In the genomic region with DNA sequence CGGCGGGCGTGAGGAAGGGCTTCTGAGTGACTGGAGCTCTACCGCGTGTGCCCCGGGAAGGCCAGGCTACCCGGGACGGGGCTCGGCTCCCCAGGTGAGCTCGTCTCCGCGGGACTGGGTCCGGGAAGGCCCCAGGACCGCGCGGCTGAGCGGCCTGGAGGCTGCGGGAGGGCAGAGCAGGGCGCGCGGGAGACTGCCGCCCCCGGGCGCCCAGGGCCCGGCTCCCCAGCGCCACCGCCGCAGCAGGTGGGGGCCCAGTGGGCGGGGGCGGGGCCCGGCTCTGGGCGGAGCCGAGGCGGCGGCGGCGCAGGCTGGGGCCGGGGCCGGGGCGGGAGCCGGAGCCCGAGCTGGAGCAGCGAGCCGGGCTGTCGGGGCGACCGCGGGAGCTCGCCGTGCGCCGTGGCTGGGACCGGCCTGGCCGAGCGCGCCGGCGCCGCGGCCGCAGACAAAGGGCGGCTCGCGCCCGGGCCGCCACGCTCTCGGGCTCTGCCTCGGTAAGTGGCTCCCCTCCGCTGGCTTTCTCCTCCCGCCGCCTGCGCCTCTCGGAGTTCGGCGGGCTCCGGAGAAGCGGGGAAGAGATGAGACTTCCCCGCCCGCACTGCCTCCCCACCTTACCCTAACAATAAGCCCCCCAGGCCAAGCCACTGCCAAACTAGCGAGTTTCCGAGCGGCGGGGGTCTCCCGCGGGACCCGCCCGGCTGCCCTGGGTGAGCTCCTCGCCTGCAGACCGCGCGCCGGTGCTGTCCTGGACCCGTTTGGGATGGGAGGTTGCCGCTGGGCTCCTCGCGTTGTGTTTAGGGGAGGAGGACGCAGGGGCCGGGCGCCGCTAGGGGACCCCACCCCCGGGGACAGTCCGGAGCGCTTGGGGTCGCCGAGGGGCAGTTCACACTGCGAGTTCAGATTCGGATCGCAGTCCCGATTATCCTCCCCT, we compare ENCODE assay signal across 8 cellular contexts. TPM values are rescaled to one million over a fixed set of nuclear protein-coding genes. Genes with fewer than 3 reads are reported as not detected.
A peak's percentile ranks its signal among the peaks of the same experiment; 100 is the strongest.
DNase-seq lines count a peak whose midpoint lies in the region; ATAC-seq and TF ChIP-seq lines count a peak whose summit lies in the region.

A gene (plus strand): TSS at position 338 of the 931 bp plus-strand sequence. CDS start 103,872 bp downstream, outside the sequence.

- H3K79me2 ChIP-seq in osteoblast (ENCODE audit: insufficient read depth, low read length): no peaks in the 10 kb centered on the region

- no peak within 1 kb of the TSS for H3K27ac ChIP-seq in osteoblast (ENCODE audit: low read depth, low read length)

- no peak within 1 kb of the TSS for H3K27ac Mint-ChIP-seq in activated naive CD8-positive, alpha-beta T cell

- peak within 1 kb of the TSS; percentile 48 for H3K4me3 ChIP-seq in osteoblast (ENCODE audit: insufficient read depth, low read length)

- intact Hi-C loops in cardiac septum (cut with DNase I): loop anchor here (5.0 kb wide), 1 partner anchor 97 kb away; no protein-coding TSS in a partner anchor

- peak within 1 kb of the TSS; percentile 48 for H3K4me2 ChIP-seq in osteoblast (ENCODE audit: insufficient read depth, low read length)

- H3K9me3 Mint-ChIP-seq in activated naive CD8-positive, alpha-beta T cell (ENCODE audit: low read depth): peaks cover 9% of the 10 kb centered on the region

- H3K27me3 Mint-ChIP-seq in activated naive CD8-positive, alpha-beta T cell: peaks cover 52% of the 10 kb centered on the region

- H4K20me1 ChIP-seq in osteoblast (ENCODE audit: insufficient read depth, low read length): no peaks in the 10 kb centered on the region

- no peak within 1 kb of the TSS for H2AFZ ChIP-seq in osteoblast (ENCODE audit: low read length)

- no peaks in the 10 kb centered on the region for H3K36me3 ChIP-seq in osteoblast (ENCODE audit: insufficient read depth, low read length)

- H3K4me3 Mint-ChIP-seq in activated naive CD8-positive, alpha-beta T cell: peak within 1 kb of the TSS; percentile 76

- no peaks in the 10 kb centered on the region for H3K9me3 ChIP-seq in osteoblast (ENCODE audit: low read depth, low read length)

- H3K36me3 Mint-ChIP-seq in activated naive CD8-positive, alpha-beta T cell: no peaks in the 10 kb centered on the region

- ATAC-seq in GM18909 (IDR thresholded peaks at IDR 0.05; ENCODE audit: poor library complexity, unreplicated experiment): peak; percentile 75
- no peak for ATAC-seq in HG03196 (IDR thresholded peaks at IDR 0.05; ENCODE audit: unreplicated experiment)

- peak; percentile 34 for DNase-seq in Ammon's horn (ENCODE audit: low spot score)
- DNase-seq in LoVo (ENCODE audit: low spot score): peak; percentile 22
- no peak for DNase-seq in cardiac septum (ENCODE audit: low spot score)
- peak; percentile 91 for DNase-seq in osteoblast (ENCODE audit: insufficient read length, low spot score, missing footprints)
- DNase-seq in superior temporal gyrus (ENCODE audit: extremely low spot score): no peak

- H3K27me3 ChIP-seq in osteoblast (ENCODE audit: insufficient read depth, low read length): peaks cover 38% of the 10 kb centered on the region

- TF ChIP-seq CTCF in osteoblast (IDR thresholded peaks at IDR 0.05; ENCODE audit: extremely low read depth, low read depth, low read length): no peak

- no peaks in the 10 kb centered on the region for H3K4me1 ChIP-seq in osteoblast (ENCODE audit: insufficient read depth, low read length)

- H3K4me1 Mint-ChIP-seq in activated naive CD8-positive, alpha-beta T cell (ENCODE audit: low read depth): peaks cover 10% of the 10 kb centered on the region

RNA-seq across cellular contexts. Expression of the gene that starts here (rescaled TPM):
- total RNA-seq in cardiac septum: 38.2 TPM
- not detected in 2 replicates for total RNA-seq in osteoblast

Comparison
In these comparisons a context has a peak if more than half of its experiments do, and no peak if none do; other contexts are left out.
1. RNA of the gene that starts here (total RNA-seq): 38.2 TPM in cardiac septum (single experiment); not detected in osteoblast; every median in the first group is over 10 times any median in the second.
2. Peak in DNase-seq, H3K4me3 ChIP-seq and H3K4me2 ChIP-seq in osteoblast; RNA of the gene not detected or under 1 TPM.
3. DNase-seq: peak in Ammon's horn (single experiment) and LoVo (single experiment); none in cardiac septum (single experiment) and superior temporal gyrus (single experiment).